In the genomic region with DNA sequence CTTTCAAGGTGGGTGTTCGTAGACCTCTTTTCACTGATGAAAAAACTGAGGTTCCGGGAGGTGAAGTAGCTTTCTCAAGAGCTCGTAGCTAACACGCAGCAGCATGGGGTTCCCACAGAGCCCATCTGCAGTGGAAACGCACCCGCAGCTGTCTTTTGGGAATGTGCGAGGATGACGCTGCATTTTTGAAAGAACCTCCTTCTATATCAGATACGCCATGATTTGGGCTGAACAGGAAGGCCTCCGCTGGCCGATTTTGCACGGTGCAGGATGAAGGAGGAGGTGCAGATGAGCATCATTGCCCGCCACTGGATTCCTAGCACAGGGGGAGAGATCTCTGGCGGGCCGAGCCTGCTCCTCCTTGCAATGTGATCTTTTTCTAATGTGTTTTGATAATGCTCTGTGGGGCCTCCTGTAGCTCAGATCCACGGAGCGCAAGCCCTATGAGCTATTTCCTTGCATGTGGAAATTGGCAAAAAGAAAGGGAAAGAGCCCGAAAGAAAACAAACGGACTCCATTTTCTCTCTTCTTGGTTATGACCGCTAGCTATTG, we compare ENCODE assay signal across 1 cellular context.
TF ChIP-seq lines count a peak whose summit lies in the region.

No MANE protein-coding gene starts in this region.

TF ChIP-seq in GM23338, 12 proteins besides CTCF, POLR2A, EP300 and RAD21 (continued from another document):
- TF ChIP-seq CREB1 (CRISPR knock-in tag; IDR thresholded peaks at IDR 0.05; ENCODE audit: low read depth) (no peak), ZNF114 (CRISPR knock-in tag; IDR thresholded peaks at IDR 0.05) (no peak), POLR2AphosphoS5 (IDR thresholded peaks at IDR 0.05; ENCODE audit: low read depth) (no peak)
- TF ChIP-seq, protein P1, sequence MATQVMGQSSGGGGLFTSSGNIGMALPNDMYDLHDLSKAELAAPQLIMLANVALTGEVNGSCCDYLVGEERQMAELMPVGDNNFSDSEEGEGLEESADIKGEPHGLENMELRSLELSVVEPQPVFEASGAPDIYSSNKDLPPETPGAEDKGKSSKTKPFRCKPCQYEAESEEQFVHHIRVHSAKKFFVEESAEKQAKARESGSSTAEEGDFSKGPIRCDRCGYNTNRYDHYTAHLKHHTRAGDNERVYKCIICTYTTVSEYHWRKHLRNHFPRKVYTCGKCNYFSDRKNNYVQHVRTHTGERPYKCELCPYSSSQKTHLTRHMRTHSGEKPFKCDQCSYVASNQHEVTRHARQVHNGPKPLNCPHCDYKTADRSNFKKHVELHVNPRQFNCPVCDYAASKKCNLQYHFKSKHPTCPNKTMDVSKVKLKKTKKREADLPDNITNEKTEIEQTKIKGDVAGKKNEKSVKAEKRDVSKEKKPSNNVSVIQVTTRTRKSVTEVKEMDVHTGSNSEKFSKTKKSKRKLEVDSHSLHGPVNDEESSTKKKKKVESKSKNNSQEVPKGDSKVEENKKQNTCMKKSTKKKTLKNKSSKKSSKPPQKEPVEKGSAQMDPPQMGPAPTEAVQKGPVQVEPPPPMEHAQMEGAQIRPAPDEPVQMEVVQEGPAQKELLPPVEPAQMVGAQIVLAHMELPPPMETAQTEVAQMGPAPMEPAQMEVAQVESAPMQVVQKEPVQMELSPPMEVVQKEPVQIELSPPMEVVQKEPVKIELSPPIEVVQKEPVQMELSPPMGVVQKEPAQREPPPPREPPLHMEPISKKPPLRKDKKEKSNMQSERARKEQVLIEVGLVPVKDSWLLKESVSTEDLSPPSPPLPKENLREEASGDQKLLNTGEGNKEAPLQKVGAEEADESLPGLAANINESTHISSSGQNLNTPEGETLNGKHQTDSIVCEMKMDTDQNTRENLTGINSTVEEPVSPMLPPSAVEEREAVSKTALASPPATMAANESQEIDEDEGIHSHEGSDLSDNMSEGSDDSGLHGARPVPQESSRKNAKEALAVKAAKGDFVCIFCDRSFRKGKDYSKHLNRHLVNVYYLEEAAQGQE (IDR thresholded peaks at IDR 0.05; ENCODE audit: unreplicated experiment) = no peak
